ENCODE assay signal across 8 cellular contexts in the genomic region with DNA sequence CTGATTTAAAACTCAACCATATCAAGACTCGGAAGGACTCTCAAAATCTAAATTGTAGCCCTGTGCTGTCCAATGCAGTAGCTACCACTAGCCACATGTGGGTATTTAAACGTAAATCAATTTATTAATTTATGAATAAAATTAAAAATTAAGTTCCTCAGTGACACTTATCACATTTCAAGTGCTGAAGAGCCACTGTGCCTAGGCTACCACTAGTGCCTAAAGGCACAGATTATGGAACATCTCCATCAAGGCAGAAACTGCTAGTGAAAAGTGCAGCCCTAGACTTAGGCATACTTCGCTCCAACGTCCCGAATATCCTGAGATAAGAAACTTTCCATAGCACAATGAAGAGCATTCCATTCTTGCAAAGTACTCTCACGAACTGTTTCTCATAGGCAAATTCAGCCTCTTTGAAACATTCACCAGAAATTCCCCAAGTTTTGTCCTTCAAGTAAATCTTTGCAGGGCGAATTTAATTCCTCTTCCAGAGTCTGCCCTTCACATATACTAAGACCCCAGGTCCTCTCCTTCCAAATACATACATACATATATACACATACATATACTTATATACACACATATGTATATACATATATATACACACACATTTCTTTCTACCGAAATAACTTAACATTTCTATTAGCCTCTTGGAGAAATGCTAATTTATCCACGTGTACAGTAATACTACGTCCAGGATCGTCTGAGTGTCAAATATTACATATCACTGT. TPM values are rescaled to one million over a fixed set of nuclear protein-coding genes. Genes with fewer than 3 reads are reported as not detected.
DNase-seq lines count a peak whose midpoint lies in the region; ATAC-seq and TF ChIP-seq lines count a peak whose summit lies in the region.

No MANE protein-coding gene starts in this region.

- peaks cover 0 to 14% of the 10 kb centered on the region in 2 donors for H3K4me1 ChIP-seq in thyroid gland

- no peaks in the 10 kb centered on the region for H3K36me3 ChIP-seq in thyroid gland

- peaks cover 28% of the 10 kb centered on the region for H3K4me1 Mint-ChIP-seq in activated T-cell treated with anti-CD3 and anti-CD28 coated beads, Interleukin-2, amount 50 U/mL, for 4 hours (ENCODE audit: low read depth)

- peak overlapping the region in 2 of 3 donors; percentile 90 to 94 for H3K27ac ChIP-seq in thyroid gland

- no peak for DNase-seq in activated T-cell treated with anti-CD3 and anti-CD28 coated beads, Interleukin-2, amount 50 U/mL, for 4 hours
- DNase-seq in activated T-cell treated with anti-CD3 and anti-CD28 coated beads, Interleukin-2, amount 50 U/mL, for 48 hours: no peak
- DNase-seq in astrocyte of the cerebellum (ENCODE audit: low read depth): no peak
- DNase-seq in left kidney (ENCODE audit: low read depth, low spot score): peak; percentile 8
- no peak for DNase-seq in thyroid gland
- no peak for DNase-seq in Ammon's horn (ENCODE audit: low spot score)
- DNase-seq in NCI-H2107 (lab: John Stamatoyannopoulos, UW): no peak

- no peaks in the 10 kb centered on the region for H3K9me3 ChIP-seq in thyroid gland

- no peaks in the 10 kb centered on the region for H3K27me3 Mint-ChIP-seq in activated T-cell treated with anti-CD3 and anti-CD28 coated beads, Interleukin-2, amount 50 U/mL, for 4 hours (ENCODE audit: low read depth)

- TF ChIP-seq CTCF in astrocyte of the cerebellum (IDR thresholded peaks at IDR 0.05; ENCODE audit: low read depth, low read length, missing control alignments): no peak
- TF ChIP-seq CTCF in thyroid gland (IDR thresholded peaks at IDR 0.05): no peak

- no peak for TF ChIP-seq POLR2A in thyroid gland (IDR thresholded peaks at IDR 0.05)

- in situ Hi-C loops in astrocyte of the cerebellum (cut with HindIII; ENCODE audit: low sequenced_read_pairs): no loop called here

- no peaks in the 10 kb centered on the region for H3K36me3 Mint-ChIP-seq in activated T-cell treated with anti-CD3 and anti-CD28 coated beads, Interleukin-2, amount 50 U/mL, for 4 hours (ENCODE audit: insufficient read depth)

- intact Hi-C loops in thyroid gland (cut with DNase I): no loop called here

- 22 to 23% methylated on average over 11 of the region's 11 CpGs for WGBS in thyroid gland, 2 donors

- no peaks in the 10 kb centered on the region for H3K27me3 ChIP-seq in thyroid gland

- H3K4me3 Mint-ChIP-seq in activated T-cell treated with anti-CD3 and anti-CD28 coated beads, Interleukin-2, amount 50 U/mL, for 4 hours: peak overlapping the region; percentile 97

- no peaks in the 10 kb centered on the region for H3K9me3 Mint-ChIP-seq in activated T-cell treated with anti-CD3 and anti-CD28 coated beads, Interleukin-2, amount 50 U/mL, for 4 hours

- H3K4me3 ChIP-seq in astrocyte of the cerebellum (ENCODE audit: low read depth, low read length): peak overlapping the region; percentile 55
- peak overlapping the region; percentile 51 to 88 (median 82) for H3K4me3 ChIP-seq in thyroid gland (replicated peaks in 1 of 3)

- no peak for ATAC-seq in activated T-cell treated with anti-CD3 and anti-CD28 coated beads, Interleukin-2, amount 50 U/mL, for 4 hours
- ATAC-seq in HG02885 (IDR thresholded peaks at IDR 0.05; ENCODE audit: poor library complexity, unreplicated experiment): no peak

RNA-seq across cellular contexts. Expression of a gene that starts 1.3 kb away (rescaled TPM):
- total RNA-seq in activated T-cell treated with anti-CD3 and anti-CD28 coated beads, Interleukin-2, amount 50 U/mL, for 4 hours: 10 to 100 TPM; 14.1 to 15.7 (median 15.7) TPM
- total RNA-seq in thyroid gland: 10 to 100 TPM in 3 of 4 donors, 1 to 10 TPM in 1; 9.8 to 21.6 (median 11.1) TPM

RNA-seq across cellular contexts. Expression of a gene that starts 48.3 kb away (rescaled TPM):
- total RNA-seq in activated T-cell treated with anti-CD3 and anti-CD28 coated beads, Interleukin-2, amount 50 U/mL, for 4 hours: 10 to 100 TPM; 26.5 to 37.0 (median 31.0) TPM
- 1 to 10 TPM; 1.6 to 4.2 (median 2.7) TPM for total RNA-seq in thyroid gland

Comparison
In these comparisons a context has a peak if more than half of its experiments do, and no peak if none do; other contexts are left out.
1. RNA of a gene that starts 48.3 kb away (total RNA-seq): 26.5 to 37.0 TPM in activated T-cell treated with anti-CD3 and anti-CD28 coated beads, Interleukin-2, amount 50 U/mL, for 4 hours; 1.6 to 4.2 TPM in thyroid gland; every median in the first group is over 4 times any median in the second.